In the genomic region with DNA sequence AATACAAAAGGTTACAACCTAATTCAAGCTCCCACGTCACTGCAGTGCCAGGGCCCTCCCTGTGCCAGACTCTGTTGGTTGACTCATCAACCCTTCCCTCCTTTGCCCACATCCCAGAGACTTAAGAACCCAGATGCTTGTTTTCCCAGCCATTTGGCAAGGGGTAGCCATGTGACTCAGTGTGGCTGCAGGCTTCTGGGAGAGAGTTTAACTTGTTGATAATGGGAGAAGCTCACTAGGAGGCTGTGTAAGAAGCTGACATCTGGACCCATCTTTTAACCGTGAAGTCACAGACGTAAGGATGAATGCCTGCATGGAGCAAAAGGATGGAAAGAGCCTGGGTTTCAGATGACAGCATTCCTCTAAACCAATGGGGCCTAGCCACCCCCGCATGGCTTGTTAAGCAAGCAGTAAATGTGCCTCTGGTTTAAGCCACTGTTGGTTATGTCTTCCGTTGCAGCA, we compare ENCODE assay signal across 12 cellular contexts. TPM values are rescaled to one million over a fixed set of nuclear protein-coding genes. Genes with fewer than 3 reads are reported as not detected.
A peak's percentile ranks its signal among the peaks of the same experiment; 100 is the strongest.
DNase-seq lines count a peak whose midpoint lies in the region; ATAC-seq and TF ChIP-seq lines count a peak whose summit lies in the region.
"Had no signal": no experiment of that assay in that cellular context is flagged by ENCODE, and none has a peak within 500 bp of the region (broad histone marks: within the 10 kb centered on the region; RNA-seq: fewer than 3 reads in every experiment).

No MANE protein-coding gene starts in this region.

- H3K9ac ChIP-seq in trophoblast cell (ENCODE audit: low read length): no peak overlapping the region

- ATAC-seq in GM21423 (IDR thresholded peaks at IDR 0.05; ENCODE audit: unreplicated experiment): no peak
- no peak for ATAC-seq in naive thymus-derived CD4-positive, alpha-beta T cell

- H3K18ac ChIP-seq in trophoblast cell (ENCODE audit: low read length): no peak overlapping the region

- H3K4me1 ChIP-seq in trophoblast cell (ENCODE audit: control insufficient read depth in 1 of 2, insufficient read depth in 2 of 2, low read length in 2 of 2): peaks cover 0 to 2% of the 10 kb centered on the region in 2 experiments
- H3K4me1 ChIP-seq in naive thymus-derived CD4-positive, alpha-beta T cell (ENCODE audit: control insufficient read depth in 2 of 2, insufficient read depth in 2 of 2, low read length in 2 of 2): no peaks in the 10 kb centered on the region

- H3K79me1 ChIP-seq in trophoblast cell (ENCODE audit: low read length): no peaks in the 10 kb centered on the region

- H2AK5ac ChIP-seq in trophoblast cell (ENCODE audit: low read length): no peak overlapping the region

- no peak for TF ChIP-seq CTCF in retinal pigment epithelial cell (conservative IDR thresholded peaks at IDR 0.05; ENCODE audit: low read depth, low read length)

- peaks cover 0 to 2% (median 0%) of the 10 kb centered on the region in 7 donors for H3K4me1 Mint-ChIP-seq in naive thymus-derived CD4-positive, alpha-beta T cell
- H3K4me1 Mint-ChIP-seq: activated CD4-positive, alpha-beta memory T cell treated with anti-CD3 and anti-CD28 coated beads, Interleukin-2, amount 10 ng/mL, durations not matched to agents 7 days and 5 days had no signal

- POLR2A ChIA-PET in naive thymus-derived CD4-positive, alpha-beta T cell (lab: Charles Lee): no interaction called here

- WGBS in trophoblast cell (ENCODE audit: extremely low coverage, insufficient coverage, insufficient read length): no CpG with 5 or more reads among the region's 5 CpGs

- no peak overlapping the region for H4K12ac ChIP-seq in trophoblast cell (ENCODE audit: low read depth, low read length)

- no peak overlapping the region for H3K4me3 ChIP-seq in retinal pigment epithelial cell (ENCODE audit: low read length)
- H3K4me3 ChIP-seq in trophoblast cell (ENCODE audit: low read depth, low read length): no peak overlapping the region
- H3K4me3 ChIP-seq in naive thymus-derived CD4-positive, alpha-beta T cell (ENCODE audit: low read length): no peak overlapping the region
- H3K4me3 ChIP-seq: right atrium auricular region had no signal

- H3K36me3 Mint-ChIP-seq in naive thymus-derived CD4-positive, alpha-beta T cell: no peaks in the 10 kb centered on the region

- H2BK120ac ChIP-seq in trophoblast cell (ENCODE audit: insufficient read depth, low read length, poor library complexity): no peak overlapping the region

- H2BK12ac ChIP-seq in trophoblast cell (ENCODE audit: low read length): no peak overlapping the region

- H3K4ac ChIP-seq in trophoblast cell (ENCODE audit: low read depth, low read length): no peak overlapping the region

- CTCF ChIA-PET in naive thymus-derived CD4-positive, alpha-beta T cell (lab: Charles Lee): no interaction called here

- peaks cover 0 to 2% (median 0%) of the 10 kb centered on the region in 11 donors for H3K9me3 Mint-ChIP-seq in naive thymus-derived CD4-positive, alpha-beta T cell
- H3K9me3 Mint-ChIP-seq: activated CD4-positive, alpha-beta memory T cell treated with anti-CD3 and anti-CD28 coated beads, Interleukin-2, amount 10 ng/mL, durations not matched to agents 7 days and 5 days had no signal

- H3K27ac ChIP-seq in epithelial cell of prostate (no peak overlapping the region), trophoblast cell (ENCODE audit: low read depth, low read length) (no peak overlapping the region)
- H3K27ac ChIP-seq in naive thymus-derived CD4-positive, alpha-beta T cell (ENCODE audit: low read depth, low read length): no peak overlapping the region

- H3K27me3 Mint-ChIP-seq in naive thymus-derived CD4-positive, alpha-beta T cell: peaks cover 0 to 17% (median 0%) of the 10 kb centered on the region in 5 donors

- H3K27ac Mint-ChIP-seq in naive thymus-derived CD4-positive, alpha-beta T cell: peak overlapping the region in 1 of 9 donors; percentile 33
- H3K27ac Mint-ChIP-seq: activated CD4-positive, alpha-beta memory T cell treated with anti-CD3 and anti-CD28 coated beads, Interleukin-2, amount 10 ng/mL, durations not matched to agents 7 days and 5 days; H9 had no signal

- H3K79me2 ChIP-seq in trophoblast cell (ENCODE audit: control insufficient read depth, insufficient read depth, low read length, poor library complexity): no peaks in the 10 kb centered on the region

- H3K36me3 ChIP-seq in trophoblast cell (ENCODE audit: control insufficient read depth in 1 of 2, insufficient read depth in 2 of 2, low read length in 2 of 2): no peaks in the 10 kb centered on the region
- no peaks in the 10 kb centered on the region for H3K36me3 ChIP-seq in naive thymus-derived CD4-positive, alpha-beta T cell (ENCODE audit: control insufficient read depth in 2 of 3, insufficient read depth in 3 of 3, low read length in 3 of 3)
- H3K36me3 ChIP-seq: right atrium auricular region had no signal

- H4K91ac ChIP-seq in trophoblast cell (ENCODE audit: low read depth, low read length): no peak overlapping the region

- no peak overlapping the region for H2BK5ac ChIP-seq in trophoblast cell (ENCODE audit: low read depth, low read length, poor library complexity)

- H3K27me3 ChIP-seq in trophoblast cell (ENCODE audit: insufficient read depth, low read length): no peaks in the 10 kb centered on the region
- no peaks in the 10 kb centered on the region for H3K27me3 ChIP-seq in naive thymus-derived CD4-positive, alpha-beta T cell (ENCODE audit: control insufficient read depth in 2 of 2, insufficient read depth in 2 of 2, low read length in 2 of 2)
- H3K27me3 ChIP-seq: right atrium auricular region had no signal

- no peak overlapping the region for H4K8ac ChIP-seq in trophoblast cell (ENCODE audit: low read depth, low read length)

- H3K4me2 ChIP-seq in trophoblast cell (ENCODE audit: low read length): no peak overlapping the region

- H3K23ac ChIP-seq in trophoblast cell (ENCODE audit: low read length): no peak overlapping the region

- DNase-seq in NCI-H1436 (lab: John Stamatoyannopoulos, UW) (peak; percentile 13), NCI-H1436 treated with DMSO at 0.1 percent for 48 hours (lab: John Stamatoyannopoulos, UW) (no peak), NCI-H69 (lab: John Stamatoyannopoulos, UW) (peak; percentile 88), epithelial cell of prostate (ENCODE audit: low read depth, low spot score) (peak; percentile 83), retinal pigment epithelial cell (ENCODE audit: low read depth) (peak; percentile 99), trophoblast cell (no peak)
- DNase-seq in naive thymus-derived CD4-positive, alpha-beta T cell: no peak
- DNase-seq: activated CD4-positive, alpha-beta memory T cell treated with anti-CD3 and anti-CD28 coated beads, Interleukin-2, amount 10 ng/mL, durations not matched to agents 7 days and 5 days; AML-193; H9 had no signal

- H3K14ac ChIP-seq in trophoblast cell (ENCODE audit: low read length): no peak overlapping the region

- intact Hi-C loops in naive thymus-derived CD4-positive, alpha-beta T cell (cut with micrococcal nuclease): no loop called here

- no peaks in the 10 kb centered on the region for H3K9me3 ChIP-seq in trophoblast cell (ENCODE audit: insufficient read depth, low read depth, low read length)
- no peaks in the 10 kb centered on the region for H3K9me3 ChIP-seq in naive thymus-derived CD4-positive, alpha-beta T cell (ENCODE audit: control insufficient read depth in 2 of 3, low read length in 3 of 3)
- H3K9me3 ChIP-seq: right atrium auricular region had no signal

- H3K4me3 Mint-ChIP-seq in naive thymus-derived CD4-positive, alpha-beta T cell: no peak overlapping the region
- H3K4me3 Mint-ChIP-seq: activated CD4-positive, alpha-beta memory T cell treated with anti-CD3 and anti-CD28 coated beads, Interleukin-2, amount 10 ng/mL, durations not matched to agents 7 days and 5 days; H9 had no signal

- no peak overlapping the region for H2AFZ ChIP-seq in trophoblast cell (ENCODE audit: insufficient read depth, low read length, poor library complexity)

RNA-seq across cellular contexts. Expression of gene CREB5, which starts 57.7 kb away (rescaled TPM):
- polyA plus RNA-seq in trophoblast cell (2013): 8.1 and 9.6 TPM in 2 replicates
- 10 to 100 TPM in 1 of 5 experiments, 1 to 10 TPM in 1, under 1 TPM in 1, not detected in 2; 0.22 to 18.4 (median 3.6) TPM for total RNA-seq in naive thymus-derived CD4-positive, alpha-beta T cell
- polyA plus RNA-seq in naive thymus-derived CD4-positive, alpha-beta T cell: not detected
- total RNA-seq: activated CD4-positive, alpha-beta memory T cell treated with anti-CD3 and anti-CD28 coated beads, Interleukin-2, amount 10 ng/mL, durations not matched to agents 7 days and 5 days had no signal

Comparison
In these comparisons a context has a peak if more than half of its experiments do, and no peak if none do; other contexts are left out.
1. DNase-seq: peak in NCI-H1436 (single experiment), NCI-H69 (single experiment), epithelial cell of prostate (single experiment) and retinal pigment epithelial cell (single experiment); none in NCI-H1436 treated with DMSO at 0.1 percent for 48 hours (single experiment), trophoblast cell (0 of 2) and naive thymus-derived CD4-positive, alpha-beta T cell (0 of 9).